In the genomic region with DNA sequence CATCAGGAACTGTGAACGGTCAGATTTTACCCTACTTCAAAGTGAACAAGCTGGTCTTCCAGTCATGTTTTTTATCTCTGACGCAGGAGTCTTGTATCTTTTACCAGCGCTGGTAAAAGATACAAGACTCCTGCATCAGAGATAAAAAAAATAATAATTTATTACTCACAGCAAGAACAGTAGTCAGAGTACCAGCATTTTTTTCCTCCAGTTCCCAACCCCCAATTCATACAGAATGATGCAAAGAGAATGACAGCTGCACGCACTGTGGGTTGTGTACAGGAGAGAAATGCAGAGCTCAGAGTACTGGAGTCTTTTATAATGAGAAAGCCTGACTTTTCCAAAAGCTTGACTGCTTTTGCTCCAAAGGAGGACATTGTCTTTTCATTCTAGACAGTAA, we compare ENCODE assay signal across 25 cellular contexts. TPM values are rescaled to one million over a fixed set of nuclear protein-coding genes. Genes with fewer than 3 reads are reported as not detected.
DNase-seq lines count a peak whose midpoint lies in the region; ATAC-seq and TF ChIP-seq lines count a peak whose summit lies in the region.
"Had no signal": no experiment of that assay in that cellular context is flagged by ENCODE, and none has a peak within 500 bp of the region (broad histone marks: within the 10 kb centered on the region; RNA-seq: fewer than 3 reads in every experiment).

No MANE protein-coding gene starts in this region.

- H2BK5ac ChIP-seq in mesenchymal stem cell (ENCODE audit: low read depth, low read length, poor library complexity, severe bottlenecking) = no peak overlapping the region

- no peaks in the 10 kb centered on the region for H3K79me1 ChIP-seq in mesenchymal stem cell (replicated peaks; ENCODE audit: low read length, poor library complexity, severe bottlenecking)

- no peaks in the 10 kb centered on the region for H3K36me3 ChIP-seq in mesenchymal stem cell (ENCODE audit: control insufficient read depth in 1 of 2, insufficient read depth in 2 of 2, low read depth in 1 of 2, low read length in 2 of 2)
- H3K36me3 ChIP-seq in upper lobe of left lung = no peaks in the 10 kb centered on the region
- no peaks in the 10 kb centered on the region for H3K36me3 ChIP-seq in ovary
- H3K36me3 ChIP-seq: adrenal gland, esophagus muscularis mucosa had no signal

- H2BK15ac ChIP-seq in mesenchymal stem cell (ENCODE audit: low read depth, poor library complexity, severe bottlenecking) = no peak overlapping the region

- H3K27ac ChIP-seq in mesenchymal stem cell (ENCODE audit: low read length, poor library complexity, severe bottlenecking) (no peak overlapping the region), upper lobe of left lung (no peak overlapping the region), ovary (no peak overlapping the region)
- H3K27ac ChIP-seq: adrenal gland, esophagus muscularis mucosa, foreskin keratinocyte had no signal

- no peak overlapping the region for H2AK5ac ChIP-seq in mesenchymal stem cell (ENCODE audit: low read length, severe bottlenecking)

- H3K27me3 ChIP-seq in mesenchymal stem cell (ENCODE audit: control insufficient read depth in 1 of 2, insufficient read depth in 1 of 2, low read length in 2 of 2) = peaks cover 8 to 9% of the 10 kb centered on the region in 2 experiments
- H3K27me3 ChIP-seq in upper lobe of left lung = no peaks in the 10 kb centered on the region
- H3K27me3 ChIP-seq in ovary = no peaks in the 10 kb centered on the region
- H3K27me3 ChIP-seq: adrenal gland, foreskin keratinocyte had no signal

- TF ChIP-seq EP300 in upper lobe of left lung (IDR thresholded peaks at IDR 0.05) (no peak), ovary (IDR thresholded peaks at IDR 0.05) (no peak)

- WGBS in mesenchymal stem cell = 81% methylated on average over 4 of the region's 4 CpGs
- WGBS in upper lobe of left lung, 2 donors = 60 to 74% methylated on average over 4 of the region's 4 CpGs
- 12 to 19% (median 13%) methylated on average over 4 of the region's 4 CpGs for WGBS in ovary, 3 donors

- H3K4ac ChIP-seq in mesenchymal stem cell (ENCODE audit: low read depth in 1 of 2, low read length in 2 of 2) = no peak overlapping the region

- no peak overlapping the region for H2AFZ ChIP-seq in mesenchymal stem cell (ENCODE audit: low read depth, low read length)

- intact Hi-C loops in ovary (cut with DNase I) = no loop called here

- H3K18ac ChIP-seq in mesenchymal stem cell (ENCODE audit: low read depth in 1 of 2, low read length in 2 of 2) = no peak overlapping the region

- TF ChIP-seq POLR2A in upper lobe of left lung (IDR thresholded peaks at IDR 0.05) = no peak
- no peak for TF ChIP-seq POLR2A in ovary (IDR thresholded peaks at IDR 0.05)

- H2BK12ac ChIP-seq in mesenchymal stem cell (ENCODE audit: low read length in 2 of 2) = no peak overlapping the region

- H3K4me2 ChIP-seq in mesenchymal stem cell (ENCODE audit: low read length, poor library complexity, severe bottlenecking) = no peak overlapping the region

- ATAC-seq in GM21825 (IDR thresholded peaks at IDR 0.05; ENCODE audit: unreplicated experiment) (no peak), upper lobe of left lung (ENCODE audit: low FRiP score in 2 of 2) (no peak)
- ATAC-seq: activated CD8-positive, alpha-beta T cell treated with anti-CD3 and anti-CD28 coated beads for 36 hours; foreskin keratinocyte; left ventricle myocardium superior; Panc1 had no signal

- H3K23ac ChIP-seq in mesenchymal stem cell (ENCODE audit: low read length in 2 of 2) = no peak overlapping the region

- H3K4me3 ChIP-seq in mesenchymal stem cell (ENCODE audit: insufficient read depth in 1 of 2, low read depth in 1 of 2, low read length in 2 of 2) (no peak overlapping the region), upper lobe of left lung (no peak overlapping the region), ovary (no peak overlapping the region)
- H3K4me3 ChIP-seq: adrenal gland, esophagus muscularis mucosa had no signal

- DNase-seq in NCI-H2107 treated with DMSO at 0.1 percent for 48 hours (lab: John Stamatoyannopoulos, UW; ENCODE audit: unreplicated experiment) (peak; percentile 30), NCI-H2107 (lab: John Stamatoyannopoulos, UW) (no peak), NCI-H774 (lab: John Stamatoyannopoulos, UW) (peak; percentile 53), mesenchymal stem cell (no peak), AG08396 (ENCODE audit: low spot score) (no peak), upper lobe of left lung (no peak), ovary (no peak)
- DNase-seq: activated CD8-positive, alpha-beta T cell treated with anti-CD3 and anti-CD28 coated beads for 36 hours; activated naive CD4-positive, alpha-beta T cell treated with anti-CD3 and anti-CD28 coated beads for 36 hours; dermis blood vessel endothelial cell; DMS79 treated with DMSO at 0.1 percent for 48 hours; foreskin keratinocyte; GDM1; HCEC 1CT; Kasumi-1; left ventricle myocardium superior; NCI-H187 treated with DMSO at 0.1 percent for 48 hours; NCI-H510A; occipital lobe; stimulated activated CD4-positive, alpha-beta T cell treated with anti-CD3 and anti-CD28 coated beads, Interleukin-15, amount 100 ng/mL, for 24 hours; stimulated activated CD4-positive, alpha-beta T cell treated with anti-CD3 and anti-CD28 coated beads, Interleukin-4, amount 100 ng/mL, for 4 hours had no signal

- H4K8ac ChIP-seq in mesenchymal stem cell (ENCODE audit: low read length) = no peak overlapping the region

- no peak overlapping the region for H3K14ac ChIP-seq in mesenchymal stem cell (ENCODE audit: low read length in 2 of 2)

- H3K9ac ChIP-seq in mesenchymal stem cell (ENCODE audit: low read length) = peak overlapping the region; percentile 26

- H2BK120ac ChIP-seq in mesenchymal stem cell (ENCODE audit: low read depth, low read length) = no peak overlapping the region

- H3K9me3 ChIP-seq in mesenchymal stem cell (ENCODE audit: control insufficient read depth, low read length) (no peaks in the 10 kb centered on the region), upper lobe of left lung (no peaks in the 10 kb centered on the region), ovary (no peaks in the 10 kb centered on the region)
- H3K9me3 ChIP-seq: adrenal gland, esophagus muscularis mucosa had no signal

- no peak overlapping the region for H4K91ac ChIP-seq in mesenchymal stem cell (ENCODE audit: low read length)

- peaks cover 1% of the 10 kb centered on the region for H3K4me1 ChIP-seq in mesenchymal stem cell (ENCODE audit: control insufficient read depth, insufficient read depth, low read depth, low read length)
- no peaks in the 10 kb centered on the region for H3K4me1 ChIP-seq in upper lobe of left lung
- H3K4me1 ChIP-seq in ovary (ENCODE audit: insufficient read depth) = no peaks in the 10 kb centered on the region
- H3K4me1 ChIP-seq: adrenal gland, esophagus muscularis mucosa, foreskin keratinocyte had no signal

- TF ChIP-seq CTCF in upper lobe of left lung (IDR thresholded peaks at IDR 0.05) (no peak), ovary (IDR thresholded peaks at IDR 0.05) (no peak)

RNA-seq across cellular contexts. Expression of gene RANBP6, which starts 14.2 kb away (rescaled TPM):
- 10.3 TPM for polyA plus RNA-seq in mesenchymal stem cell (2013, experiment 1 of 2)
- 10.8 TPM for polyA plus RNA-seq in mesenchymal stem cell (2013, experiment 2 of 2)
- 10 to 100 TPM in 4 of 6 donors, 1 to 10 TPM in 2; 6.4 to 19.8 (median 12.6) TPM for total RNA-seq in upper lobe of left lung
- total RNA-seq in ovary = 10 to 100 TPM in 6 of 7 donors, 1 to 10 TPM in 1; 9.8 to 18.1 (median 15.6) TPM
- 10 to 100 TPM in 1 of 2 donors, 1 to 10 TPM in 1; 6.4 to 11.3 TPM for polyA plus RNA-seq in ovary

Comparison
In these comparisons a context has a peak if more than half of its experiments do, and no peak if none do; other contexts are left out.
1. DNase-seq: peak in NCI-H2107 treated with DMSO at 0.1 percent for 48 hours (single experiment) and NCI-H774 (single experiment); none in NCI-H2107 (single experiment), mesenchymal stem cell (single experiment), AG08396 (single experiment), upper lobe of left lung (0 of 2) and ovary (0 of 5).